8 cellular contexts compared by ENCODE assay signal in the genomic region with DNA sequence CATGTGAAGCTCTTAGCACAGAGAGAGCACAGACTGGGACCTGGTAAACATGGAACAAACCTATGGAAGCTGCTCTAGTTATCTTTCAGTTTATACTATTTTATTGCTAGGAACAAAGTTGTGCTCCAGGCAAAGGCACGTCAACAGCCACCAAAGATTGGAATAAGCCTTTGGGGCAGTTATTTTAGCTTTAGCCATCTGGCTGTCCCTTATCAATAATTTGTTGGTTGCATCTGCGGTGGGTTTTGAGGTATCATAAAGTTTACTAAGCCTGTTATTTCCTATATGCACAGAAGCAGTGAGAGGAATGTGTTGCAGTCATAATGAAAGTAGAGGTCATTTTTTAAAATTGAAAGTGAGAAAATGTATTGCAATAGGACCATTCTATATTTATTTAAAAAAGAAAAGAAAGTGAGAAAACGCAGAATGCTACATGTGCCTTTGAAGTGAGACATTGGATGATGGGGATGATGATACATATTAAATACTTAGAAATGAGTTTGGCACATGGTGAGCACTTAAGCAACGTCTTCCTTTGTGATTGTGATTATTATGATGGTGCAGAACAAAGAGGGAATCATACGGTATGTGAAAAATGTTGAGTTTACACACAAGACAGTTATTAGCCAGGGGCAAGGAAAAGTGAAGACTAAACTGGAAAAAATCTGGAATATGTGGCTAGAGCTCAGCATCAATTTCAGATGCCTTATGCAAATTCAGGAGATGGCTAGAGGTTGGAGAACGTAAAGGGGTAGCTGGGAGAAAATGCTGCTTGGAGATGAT. TPM values are rescaled to one million over a fixed set of nuclear protein-coding genes. Genes with fewer than 3 reads are reported as not detected.
DNase-seq lines count a peak whose midpoint lies in the region; ATAC-seq and TF ChIP-seq lines count a peak whose summit lies in the region.

No MANE protein-coding gene starts in this region.

- H3K4me3 ChIP-seq in fibroblast of pulmonary artery (replicated peaks; ENCODE audit: low read depth, low read length): no peak overlapping the region

- POLR2A ChIA-PET in GM10248 (lab: Yijun Ruan, JAX): no interaction called here

- DNase-seq in GM10248 (ENCODE audit: extremely low spot score): peak; percentile 57
- DNase-seq in fibroblast of pulmonary artery (ENCODE audit: low read depth): peak; percentile 73
- DNase-seq in RKO (ENCODE audit: low spot score): no peak
- no peak for DNase-seq in HT-29 (ENCODE audit: low spot score)
- DNase-seq in DMS114 treated with DMSO at 0.1 percent for 48 hours (lab: John Stamatoyannopoulos, UW; ENCODE audit: unreplicated experiment): no peak
- DNase-seq in hippocampal formation (lab: John Stamatoyannopoulos, UW): no peak

- ATAC-seq in GM21515 (IDR thresholded peaks at IDR 0.05; ENCODE audit: unreplicated experiment) (peak; percentile 88), HG03571 (IDR thresholded peaks at IDR 0.05; ENCODE audit: unreplicated experiment) (peak; percentile 79)

- TF ChIP-seq CTCF in GM10248 (IDR thresholded peaks at IDR 0.05; ENCODE audit: control extremely low read depth, extremely low read depth, low read depth, missing control alignments): no peak
- no peak for TF ChIP-seq CTCF in fibroblast of pulmonary artery (IDR thresholded peaks at IDR 0.05; ENCODE audit: low read length, missing control alignments)

- CTCF ChIA-PET in GM10248 (lab: Yijun Ruan, JAX): interaction anchor here (1.1 to 1.2 kb wide), 2 partner anchors 62 to 69 kb away, joined by 3 read pairs; no protein-coding TSS in a partner anchor

RNA-seq across cellular contexts. Expression of gene PRR5L, which starts 58.3 kb away (rescaled TPM):
- total RNA-seq in HT-29 (2014; rRNA removed; shearing (Covaris generic)): 80.1 and 92.8 TPM in 2 replicates

Comparison
In these comparisons a context has a peak if more than half of its experiments do, and no peak if none do; other contexts are left out.
1. DNase-seq: peak in GM10248 (single experiment) and fibroblast of pulmonary artery (single experiment); none in RKO (single experiment), HT-29 (single experiment), DMS114 treated with DMSO at 0.1 percent for 48 hours (single experiment) and hippocampal formation (0 of 2).